ENCODE assay signal across 22 cellular contexts in the genomic region with DNA sequence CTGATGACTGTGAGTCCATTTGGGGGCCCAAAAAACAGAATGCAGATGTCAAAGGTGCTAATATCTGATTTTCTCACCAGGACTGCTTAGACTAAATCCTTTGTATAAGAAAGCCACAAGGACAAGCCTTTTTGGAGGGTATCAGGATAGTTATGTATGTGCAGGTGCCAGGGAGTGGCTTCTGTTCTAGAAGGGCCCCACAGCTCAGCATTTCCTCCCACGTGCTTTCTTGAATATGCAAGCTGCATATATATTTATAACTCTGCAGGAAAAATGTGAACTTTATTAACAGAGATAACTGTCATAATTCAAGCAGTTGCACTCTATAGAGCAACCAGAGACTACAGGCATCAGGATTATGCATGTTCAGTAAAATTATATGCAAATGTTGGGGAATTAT.
"Had no signal": no experiment of that assay in that cellular context is flagged by ENCODE, and none has a peak within 500 bp of the region (broad histone marks: within the 10 kb centered on the region; RNA-seq: fewer than 3 reads in every experiment).

No MANE protein-coding gene starts in this region.

- DNase-seq: activated CD4-positive, alpha-beta T cell treated with anti-CD3 and anti-CD28 coated beads for 4 hours; activated CD8-positive, alpha-beta memory T cell treated with anti-CD3 and anti-CD28 coated beads, Interleukin-2, amount 50 U/mL, for 48 hours; activated CD8-positive, alpha-beta T cell treated with anti-CD3 and anti-CD28 coated beads for 36 hours; activated T-cell treated with anti-CD3 and anti-CD28 coated beads, Interleukin-2, amount 50 U/mL, for 1 hour; aorta; central memory CD4-positive, alpha-beta T cell; Karpas-422; NCI-H1092; NCI-H1417 treated with DMSO at 0.1 percent for 48 hours; NCI-H1694 treated with DMSO at 0.1 percent for 48 hours; NCI-H345; NCI-H510A; Peyer's patch; Right ventricle myocardium superior; SJCRH30; SK-N-SH; T-helper 1 cell had no signal

- H3K9me3 ChIP-seq: breast epithelium, Peyer's patch, SJCRH30, SK-N-SH had no signal

- H3K36me3 Mint-ChIP-seq: activated naive CD4-positive, alpha-beta T cell treated with anti-CD3 and anti-CD28 coated beads, Interleukin-2, amount 50 U/mL, for 24 hours had no signal

- H3K4me1 Mint-ChIP-seq: activated naive CD4-positive, alpha-beta T cell treated with anti-CD3 and anti-CD28 coated beads, Interleukin-2, amount 50 U/mL, for 24 hours had no signal

- H3K27me3 Mint-ChIP-seq: activated CD8-positive, alpha-beta T cell treated with anti-CD3 and anti-CD28 coated beads for 36 hours had no signal

- H3K27ac ChIP-seq: breast epithelium, Peyer's patch, RWPE1, SJCRH30 had no signal

- H3K4me1 ChIP-seq: breast epithelium, Peyer's patch, SJCRH30 had no signal

- ATAC-seq: activated CD4-positive, CD25-positive, alpha-beta regulatory T cell treated with anti-CD3 and anti-CD28 coated beads, Interleukin-2, amount 50 U/mL, for 24 hours; activated CD8-positive, alpha-beta T cell treated with anti-CD3 and anti-CD28 coated beads for 36 hours; K562 had no signal

- H3K4me3 Mint-ChIP-seq: activated CD8-positive, alpha-beta T cell treated with anti-CD3 and anti-CD28 coated beads for 36 hours; activated naive CD4-positive, alpha-beta T cell treated with anti-CD3 and anti-CD28 coated beads, Interleukin-2, amount 50 U/mL, for 24 hours had no signal

- H3K4me3 ChIP-seq: breast epithelium, K562, Peyer's patch, SJCRH30 had no signal

- H3K27me3 ChIP-seq: breast epithelium, Peyer's patch, SJCRH30 had no signal

- H3K27ac Mint-ChIP-seq: activated CD8-positive, alpha-beta T cell treated with anti-CD3 and anti-CD28 coated beads for 36 hours; activated naive CD4-positive, alpha-beta T cell treated with anti-CD3 and anti-CD28 coated beads, Interleukin-2, amount 50 U/mL, for 24 hours had no signal

- H3K9me3 Mint-ChIP-seq: activated CD8-positive, alpha-beta T cell treated with anti-CD3 and anti-CD28 coated beads for 36 hours had no signal
